In genomic region chr2:86105252-86105968, GRCh38 we compare ENCODE assay signal across 8 cellular contexts. TPM values are rescaled to one million over a fixed set of nuclear protein-coding genes. Genes with fewer than 3 reads are reported as not detected.
A peak's percentile ranks its signal among the peaks of the same experiment; 100 is the strongest.
DNase-seq lines count a peak whose midpoint lies in the region; ATAC-seq and TF ChIP-seq lines count a peak whose summit lies in the region.

Gene POLR1A (minus strand): TSS chr2:86105886. CDS start chr2:86105776, 110 bp downstream.

- CTCF ChIA-PET in activated CD8-positive, alpha-beta T cell treated with anti-CD3 and anti-CD28 coated beads for 36 hours (lab: Charles Lee): interaction anchor here (1.1 to 2.1 kb wide), 8 partner anchors 10 to 468 kb away, joined by 3 to 7 read pairs (median 4); no protein-coding TSS in a partner anchor

- POLR2A ChIA-PET in activated CD8-positive, alpha-beta T cell treated with anti-CD3 and anti-CD28 coated beads for 36 hours (lab: Charles Lee): interaction anchor here (0.8 to 1.9 kb wide), 18 partner anchors 9 to 461 kb away, joined by 3 to 13 read pairs (median 5); partner anchors contain the start of gene IMMT

- TF ChIP-seq CTCF in C4-2B (conservative IDR thresholded peaks at IDR 0.05): no peak
- no peak for TF ChIP-seq CTCF in activated CD8-positive, alpha-beta T cell treated with anti-CD3 and anti-CD28 coated beads for 36 hours (IDR thresholded peaks at IDR 0.05)
- TF ChIP-seq CTCF in lower lobe of right lung (IDR thresholded peaks at IDR 0.05): peak; percentile 10

- peak within 1 kb of the TSS; percentile 94 for H3K4me3 ChIP-seq in ectodermal cell (ENCODE audit: insufficient read depth, low read depth, low read length)
- H3K4me3 ChIP-seq in lower lobe of right lung: peak within 1 kb of the TSS; percentile 67

- peaks cover 8% of the 10 kb centered on the region for H3K36me3 ChIP-seq in ectodermal cell (ENCODE audit: control insufficient read depth, insufficient read depth, low read length)
- H3K36me3 ChIP-seq in lower lobe of right lung: peaks cover 31% of the 10 kb centered on the region

- H3K27ac ChIP-seq in C4-2B (peak within 1 kb of the TSS; percentile 88), ectodermal cell (ENCODE audit: insufficient read depth, low read depth, low read length, poor library complexity, severe bottlenecking) (peak within 1 kb of the TSS; percentile 83), lower lobe of right lung (peak within 1 kb of the TSS; percentile 87)

- peaks cover 5% of the 10 kb centered on the region for H3K4me1 ChIP-seq in ectodermal cell (ENCODE audit: control insufficient read depth, insufficient read depth, low read length)
- peaks cover 35% of the 10 kb centered on the region for H3K4me1 ChIP-seq in lower lobe of right lung

- H3K4me1 Mint-ChIP-seq in activated CD8-positive, alpha-beta T cell treated with anti-CD3 and anti-CD28 coated beads for 36 hours (ENCODE audit: low read depth): peaks cover 60% of the 10 kb centered on the region

- H3K9me3 ChIP-seq in ectodermal cell (ENCODE audit: control insufficient read depth, low read length) (no peaks in the 10 kb centered on the region), lower lobe of right lung (no peaks in the 10 kb centered on the region)

- WGBS in ectodermal cell, 2 experiments: 0% methylated on average over 38 of the region's 38 CpGs

- H3K36me3 Mint-ChIP-seq in activated CD8-positive, alpha-beta T cell treated with anti-CD3 and anti-CD28 coated beads for 36 hours (ENCODE audit: low read depth): peaks cover 64% of the 10 kb centered on the region

- H3K4me3 Mint-ChIP-seq in activated CD8-positive, alpha-beta T cell treated with anti-CD3 and anti-CD28 coated beads for 36 hours: peak within 1 kb of the TSS; percentile 86

- DNase-seq in HK-2 (ENCODE audit: unreplicated experiment) (peak; percentile 86), NCI-H82 treated with DMSO at 0.1 percent for 48 hours (lab: John Stamatoyannopoulos, UW; ENCODE audit: unreplicated experiment) (peak; percentile 91), lower lobe of right lung (peak; percentile 92)
- DNase-seq in activated CD8-positive, alpha-beta T cell treated with anti-CD3 and anti-CD28 coated beads for 36 hours: peak; percentile 89
- DNase-seq in stimulated activated CD4-positive, alpha-beta T cell treated with anti-CD3 and anti-CD28 coated beads, TNF-alpha, amount 100 ng/mL, for 1 hour (ENCODE audit: low read depth in 3 of 3, low spot score in 1 of 3): peak; percentile 44 to 58 (median 53)

- H3K27me3 Mint-ChIP-seq in activated CD8-positive, alpha-beta T cell treated with anti-CD3 and anti-CD28 coated beads for 36 hours: no peaks in the 10 kb centered on the region

- ATAC-seq in GM19455 (IDR thresholded peaks at IDR 0.05; ENCODE audit: unreplicated experiment) (peak; percentile 77), lower lobe of right lung (peak; percentile 97 to 98)
- peak; percentile 83 for ATAC-seq in activated CD8-positive, alpha-beta T cell treated with anti-CD3 and anti-CD28 coated beads for 36 hours

- H3K27ac Mint-ChIP-seq in activated CD8-positive, alpha-beta T cell treated with anti-CD3 and anti-CD28 coated beads for 36 hours: peak within 1 kb of the TSS; percentile 98

- peaks cover 2% of the 10 kb centered on the region for H3K9me3 Mint-ChIP-seq in activated CD8-positive, alpha-beta T cell treated with anti-CD3 and anti-CD28 coated beads for 36 hours

- no peaks in the 10 kb centered on the region for H3K27me3 ChIP-seq in ectodermal cell (ENCODE audit: control insufficient read depth, insufficient read depth, low read length, poor library complexity, severe bottlenecking)
- no peaks in the 10 kb centered on the region for H3K27me3 ChIP-seq in lower lobe of right lung (ENCODE audit: low read depth)

- intact Hi-C loops in activated CD8-positive, alpha-beta T cell treated with anti-CD3 and anti-CD28 coated beads for 36 hours (cut with micrococcal nuclease): loop anchor here (10.0 kb wide), 1 partner anchor 79 kb away; no protein-coding TSS in a partner anchor
- intact Hi-C loops in lower lobe of right lung (cut with DNase I): no loop called here

RNA-seq across cellular contexts. Expression of gene POLR1A, which starts in this region (rescaled TPM):
- total RNA-seq in activated CD8-positive, alpha-beta T cell treated with anti-CD3 and anti-CD28 coated beads for 36 hours: 10 to 100 TPM; 41.8 to 42.1 TPM
- polyA plus RNA-seq in ectodermal cell (2013, experiment 1 of 4): 30.7 TPM
- polyA plus RNA-seq in ectodermal cell (2013, experiment 2 of 4): 37.3 TPM
- polyA plus RNA-seq in ectodermal cell (2013, experiment 3 of 4): 18.9 TPM
- polyA plus RNA-seq in ectodermal cell (2013, experiment 4 of 4): 23.5 TPM
- 22.2 TPM for total RNA-seq in lower lobe of right lung

Comparison
In these comparisons a context has a peak if more than half of its experiments do, and no peak if none do; other contexts are left out.
1. Peak in every context shown above with its lines: DNase-seq, ATAC-seq, H3K4me3 ChIP-seq and H3K27ac ChIP-seq.